In the genomic region with DNA sequence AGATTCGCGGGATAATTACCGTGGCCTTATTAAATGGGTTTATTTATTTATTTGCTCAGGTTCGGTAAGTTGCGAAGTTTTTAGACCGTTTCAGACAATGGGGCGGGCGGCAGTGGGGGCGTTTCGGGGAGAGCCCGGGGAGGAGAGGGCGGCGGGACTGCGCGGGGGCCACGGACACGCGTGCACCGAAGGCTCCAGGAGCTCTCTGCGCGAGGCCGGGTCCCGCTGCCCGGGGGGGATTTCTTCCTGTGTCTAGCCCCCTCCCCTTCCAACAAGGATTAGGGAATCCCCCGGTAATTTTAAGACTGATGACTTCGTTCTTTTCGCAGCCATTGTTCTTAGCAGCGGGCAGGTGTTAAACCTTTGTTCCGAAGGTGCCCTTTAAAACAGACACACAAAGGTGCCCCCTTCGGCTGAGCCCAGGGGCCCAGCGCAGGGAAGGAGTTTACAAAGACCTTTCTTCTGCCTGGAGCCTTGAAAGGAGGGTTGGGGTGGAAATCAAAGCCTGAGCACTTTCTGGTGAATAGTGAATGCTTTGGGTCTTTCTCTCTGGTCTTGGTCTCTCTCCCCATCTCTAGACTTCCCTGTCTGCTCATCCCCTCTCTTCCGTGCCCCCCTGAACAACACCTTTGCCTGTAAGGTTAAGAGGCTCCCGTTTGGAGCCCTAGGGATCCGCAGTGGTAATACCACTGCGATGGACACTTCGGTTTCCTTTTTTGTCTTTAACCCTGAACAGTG, we compare ENCODE assay signal across 8 cellular contexts. TPM values are rescaled to one million over a fixed set of nuclear protein-coding genes. Genes with fewer than 3 reads are reported as not detected.
A peak's percentile ranks its signal among the peaks of the same experiment; 100 is the strongest.
DNase-seq lines count a peak whose midpoint lies in the region; ATAC-seq, FAIRE-seq and TF ChIP-seq lines count a peak whose summit lies in the region.

No MANE protein-coding gene starts in this region.

- H3K27ac Mint-ChIP-seq in activated CD8-positive, alpha-beta T cell treated with anti-CD3 and anti-CD28 coated beads, Interleukin-2, amount 10 ng/mL, durations not matched to agents 7 days and 5 days: peak overlapping the region; percentile 90

- peak overlapping the region; percentile 57 for H3K9ac ChIP-seq in trophoblast cell (ENCODE audit: low read length)

- H3K4me2 ChIP-seq in trophoblast cell (ENCODE audit: low read length): peak overlapping the region; percentile 93

- POLR2A ChIA-PET in activated CD8-positive, alpha-beta T cell treated with anti-CD3 and anti-CD28 coated beads, Interleukin-2, amount 10 ng/mL, durations not matched to agents 7 days and 5 days (lab: Charles Lee): interaction anchor here (3.1 kb wide), 1 partner anchor 10 kb away, joined by 22 read pairs; no protein-coding TSS in a partner anchor

- H3K14ac ChIP-seq in trophoblast cell (ENCODE audit: low read length): no peak overlapping the region

- H4K12ac ChIP-seq in trophoblast cell (ENCODE audit: low read depth, low read length): no peak overlapping the region

- H3K9me3 Mint-ChIP-seq in activated CD8-positive, alpha-beta T cell treated with anti-CD3 and anti-CD28 coated beads, Interleukin-2, amount 10 ng/mL, durations not matched to agents 7 days and 5 days (ENCODE audit: insufficient read depth): no peaks in the 10 kb centered on the region

- peaks cover 8% of the 10 kb centered on the region for H3K79me1 ChIP-seq in trophoblast cell (ENCODE audit: low read length)

- intact Hi-C loops in cardiac septum (cut with DNase I) (loop anchor here (2.0 to 5.0 kb wide), 5 partner anchors 78 to 552 kb away; no protein-coding TSS in a partner anchor), esophagus muscularis mucosa (cut with DNase I) (loop anchor here (2.0 to 10.0 kb wide), 6 partner anchors 264 to 888 kb away; no protein-coding TSS in a partner anchor)

- CTCF ChIA-PET in activated CD8-positive, alpha-beta T cell treated with anti-CD3 and anti-CD28 coated beads, Interleukin-2, amount 10 ng/mL, durations not matched to agents 7 days and 5 days (lab: Charles Lee): interaction anchor here (0.7 to 4.1 kb wide), 4 partner anchors 212 to 778 kb away, joined by 3 to 51 read pairs (median 32); no protein-coding TSS in a partner anchor

- H3K79me2 ChIP-seq in trophoblast cell (ENCODE audit: control insufficient read depth, insufficient read depth, low read length, poor library complexity): peaks cover 7% of the 10 kb centered on the region

- H2AK5ac ChIP-seq in trophoblast cell (ENCODE audit: low read length): no peak overlapping the region

- H3K4me3 Mint-ChIP-seq in activated CD8-positive, alpha-beta T cell treated with anti-CD3 and anti-CD28 coated beads, Interleukin-2, amount 10 ng/mL, durations not matched to agents 7 days and 5 days: peak overlapping the region; percentile 99

- H3K4me3 ChIP-seq in cardiac muscle cell (peak overlapping the region; percentile 94), esophagus muscularis mucosa (peak overlapping the region; percentile 76 to 90 (median 82)), trophoblast cell (ENCODE audit: low read depth, low read length) (peak overlapping the region; percentile 75)

- no peak overlapping the region for H3K18ac ChIP-seq in trophoblast cell (ENCODE audit: low read length)

- H3K4ac ChIP-seq in trophoblast cell (ENCODE audit: low read depth, low read length): no peak overlapping the region

- H2BK120ac ChIP-seq in trophoblast cell (ENCODE audit: insufficient read depth, low read length, poor library complexity): no peak overlapping the region

- H3K36me3 Mint-ChIP-seq in activated CD8-positive, alpha-beta T cell treated with anti-CD3 and anti-CD28 coated beads, Interleukin-2, amount 10 ng/mL, durations not matched to agents 7 days and 5 days (ENCODE audit: low read depth): peaks cover 58% of the 10 kb centered on the region

- no peak overlapping the region for H3K23ac ChIP-seq in trophoblast cell (ENCODE audit: low read length)

- no peak overlapping the region for H2AFZ ChIP-seq in trophoblast cell (ENCODE audit: insufficient read depth, low read length, poor library complexity)

- H3K27me3 ChIP-seq in cardiac muscle cell (no peaks in the 10 kb centered on the region), esophagus muscularis mucosa (no peaks in the 10 kb centered on the region), trophoblast cell (ENCODE audit: insufficient read depth, low read length) (peaks cover 6% of the 10 kb centered on the region)

- H2BK12ac ChIP-seq in trophoblast cell (ENCODE audit: low read length): no peak overlapping the region

- no peak overlapping the region for H4K8ac ChIP-seq in trophoblast cell (ENCODE audit: low read depth, low read length)

- H2BK5ac ChIP-seq in trophoblast cell (ENCODE audit: low read depth, low read length, poor library complexity): no peak overlapping the region

- WGBS in esophagus muscularis mucosa: under 1% methylated on average over 18 of the region's 36 CpGs
- no CpG with 5 or more reads among the region's 36 CpGs for WGBS in trophoblast cell (ENCODE audit: extremely low coverage, insufficient coverage, insufficient read length)

- H3K27me3 Mint-ChIP-seq in activated CD8-positive, alpha-beta T cell treated with anti-CD3 and anti-CD28 coated beads, Interleukin-2, amount 10 ng/mL, durations not matched to agents 7 days and 5 days (ENCODE audit: low read depth): peaks cover 4% of the 10 kb centered on the region

- H3K9me3 ChIP-seq in cardiac muscle cell (ENCODE audit: low read depth) (no peaks in the 10 kb centered on the region), esophagus muscularis mucosa (no peaks in the 10 kb centered on the region), trophoblast cell (ENCODE audit: insufficient read depth, low read depth, low read length) (peaks cover 1% of the 10 kb centered on the region)

- H3K27ac ChIP-seq in cardiac muscle cell (peak overlapping the region; percentile 90), esophagus muscularis mucosa (replicated peaks in 1 of 4) (peak overlapping the region; percentile 89 to 96 (median 94)), trophoblast cell (ENCODE audit: low read depth, low read length) (no peak overlapping the region)

- DNase-seq in cardiac muscle cell (ENCODE audit: low read depth in 1 of 2, low spot score in 1 of 2): peak; percentile 15 to 38
- no peak for DNase-seq in cardiac septum (ENCODE audit: low spot score)
- DNase-seq in activated CD8-positive, alpha-beta T cell treated with anti-CD3 and anti-CD28 coated beads, Interleukin-2, amount 10 ng/mL, durations not matched to agents 7 days and 5 days: peak; percentile 35
- DNase-seq in esophagus muscularis mucosa (ENCODE audit: extremely low spot score): no peak
- DNase-seq in trophoblast cell: no peak
- DNase-seq in EL: no peak
- DNase-seq in GM12891 (ENCODE audit: insufficient read length, low spot score): no peak
- no peak for DNase-seq in NCI-H1930 (lab: John Stamatoyannopoulos, UW)

- TF ChIP-seq EP300 in esophagus muscularis mucosa (IDR thresholded peaks at IDR 0.05): no peak

- no peak for TF ChIP-seq CTCF in cardiac muscle cell (IDR thresholded peaks at IDR 0.05; ENCODE audit: low read depth, low read length)
- peak in 1 of 3 experiments; percentile 26 for TF ChIP-seq CTCF in esophagus muscularis mucosa (IDR thresholded peaks at IDR 0.05)

- peaks cover 12% of the 10 kb centered on the region for H3K4me1 ChIP-seq in cardiac muscle cell (ENCODE audit: low read depth)
- peaks cover 47 to 63% (median 62%) of the 10 kb centered on the region in 4 donors for H3K4me1 ChIP-seq in esophagus muscularis mucosa
- H3K4me1 ChIP-seq in trophoblast cell (ENCODE audit: control insufficient read depth in 1 of 2, insufficient read depth in 2 of 2, low read length in 2 of 2): peaks cover 0 to 6% of the 10 kb centered on the region in 2 experiments

- TF ChIP-seq POLR2A in esophagus muscularis mucosa (IDR thresholded peaks at IDR 0.05; ENCODE audit: low read depth) (no peak), GM12891 (IDR thresholded peaks at IDR 0.05; ENCODE audit: low read depth, low read length) (no peak)

- no peak overlapping the region for H4K91ac ChIP-seq in trophoblast cell (ENCODE audit: low read depth, low read length)

- peaks cover 67% of the 10 kb centered on the region for H3K4me1 Mint-ChIP-seq in activated CD8-positive, alpha-beta T cell treated with anti-CD3 and anti-CD28 coated beads, Interleukin-2, amount 10 ng/mL, durations not matched to agents 7 days and 5 days (ENCODE audit: low read depth)

- H3K36me3 ChIP-seq in cardiac muscle cell: peaks cover under 1% of the 10 kb centered on the region
- peaks cover 0 to 7% (median 3%) of the 10 kb centered on the region in 4 donors for H3K36me3 ChIP-seq in esophagus muscularis mucosa
- no peaks in the 10 kb centered on the region for H3K36me3 ChIP-seq in trophoblast cell (ENCODE audit: control insufficient read depth in 1 of 2, insufficient read depth in 2 of 2, low read length in 2 of 2)

- no peak for FAIRE-seq in GM12891 (lab: Jason Lieb, UNC)

- no peak for ATAC-seq in activated CD8-positive, alpha-beta T cell treated with anti-CD3 and anti-CD28 coated beads, Interleukin-2, amount 10 ng/mL, durations not matched to agents 7 days and 5 days

TF ChIP-seq in GM12891, 5 proteins besides CTCF, POLR2A, EP300 and RAD21:
- TF ChIP-seq SPI1 (IDR thresholded peaks at IDR 0.05; ENCODE audit: low read depth, low read length) (no peak), POU2F2 (IDR thresholded peaks at IDR 0.05; ENCODE audit: low read depth, low read length) (no peak), TAF1 (IDR thresholded peaks at IDR 0.05; ENCODE audit: low read depth, low read length) (no peak), PAX5 (IDR thresholded peaks at IDR 0.05; ENCODE audit: insufficient read depth, low read length, severe bottlenecking) (no peak), POLR2AphosphoS5 (IDR thresholded peaks at IDR 0.05; ENCODE audit: low read depth, low read length) (no peak)

RNA-seq across cellular contexts. Expression of gene TRIB2, which starts 2.1 kb away (rescaled TPM):
- total RNA-seq in cardiac muscle cell (68.4 and 73.2 TPM in 2 replicates), cardiac septum (49.9 TPM), esophagus muscularis mucosa (10 to 100 TPM; 31.5 to 52.3 (median 39.2) TPM)
- 42.3 and 62.9 TPM in 2 replicates for polyA plus RNA-seq in cardiac muscle cell
- 10 to 100 TPM; 52.7 to 57.7 TPM for total RNA-seq in activated CD8-positive, alpha-beta T cell treated with anti-CD3 and anti-CD28 coated beads, Interleukin-2, amount 10 ng/mL, durations not matched to agents 7 days and 5 days
- polyA plus RNA-seq in trophoblast cell (2013): 6.9 and 8.7 TPM in 2 replicates
- 5.0 TPM for polyA plus RNA-seq in GM12891 (2012; ENCODE audit: low read depth, missing spikeins)

Comparison
In these comparisons a context has a peak if more than half of its experiments do, and no peak if none do; other contexts are left out.
1. DNase-seq: peak in cardiac muscle cell (2 of 2) and activated CD8-positive, alpha-beta T cell treated with anti-CD3 and anti-CD28 coated beads, Interleukin-2, amount 10 ng/mL, durations not matched to agents 7 days and 5 days (single experiment); none in cardiac septum (single experiment), esophagus muscularis mucosa (single experiment), trophoblast cell (0 of 2), EL (single experiment), GM12891 (single experiment) and NCI-H1930 (0 of 2).
2. Peak in every context shown above with its lines, with median percentiles within 50 percentile points of each other: H3K4me3 ChIP-seq.